8 cellular contexts compared by ENCODE assay signal in the genomic region with DNA sequence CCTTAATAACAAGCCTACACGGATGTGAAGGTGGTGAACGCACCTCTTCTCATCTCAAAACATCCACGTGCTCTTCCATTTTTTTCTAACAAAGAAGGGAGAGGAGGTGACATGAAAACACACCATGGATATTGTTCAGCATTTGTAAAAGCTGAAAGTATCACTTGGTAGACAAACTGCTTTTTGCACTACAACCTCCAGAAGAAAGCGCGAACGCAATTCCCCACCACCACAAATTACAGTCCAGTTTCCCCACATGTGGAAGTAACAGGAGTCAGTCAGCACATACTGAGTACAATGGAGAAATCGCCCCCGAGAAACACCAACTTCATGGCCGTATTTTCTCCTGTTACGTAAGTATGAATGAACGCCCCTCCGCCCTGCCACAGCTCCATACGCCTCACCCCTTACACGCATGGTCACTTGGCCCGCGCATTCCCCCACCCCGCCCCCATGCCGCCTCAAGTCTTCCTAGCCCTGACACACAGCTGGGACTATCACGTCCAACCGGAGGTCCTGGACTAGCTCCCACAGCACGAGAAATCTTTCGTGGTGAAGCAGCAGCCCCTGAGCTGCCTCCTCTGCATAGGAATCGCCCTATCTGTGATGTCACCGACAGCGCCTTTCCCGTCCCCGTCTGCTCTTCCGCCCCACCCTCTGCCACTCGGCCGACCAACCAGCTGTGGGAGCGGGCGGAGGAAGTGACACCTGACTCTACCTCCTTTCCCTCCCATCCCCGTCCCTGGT.
A peak's percentile ranks its signal among the peaks of the same experiment; 100 is the strongest.
DNase-seq lines count a peak whose midpoint lies in the region; ATAC-seq and TF ChIP-seq lines count a peak whose summit lies in the region.
"Not testable (repeated sequence)": the region's sequence is repeated elsewhere in the genome, so short reads cannot be mapped to it uniquely, and the experiment has no call there.

No MANE protein-coding gene starts in this region.

- not testable (repeated sequence) for H3K36me3 ChIP-seq in mesodermal cell (ENCODE audit: control insufficient read depth, insufficient read depth, low read length)

- H3K4me1 ChIP-seq in mesodermal cell (ENCODE audit: control insufficient read depth, insufficient read depth, low read length, poor library complexity, severe bottlenecking): not testable (repeated sequence)

- DNase-seq in EH (ENCODE audit: low read depth) (peak; percentile 60), HK-2 (ENCODE audit: unreplicated experiment) (peak; percentile 37), T follicular helper cell (ENCODE audit: low read depth) (peak; percentile 56), fibroblast of pulmonary artery (ENCODE audit: low read depth) (peak; percentile 68)
- DNase-seq in activated naive CD4-positive, alpha-beta T cell treated with anti-CD3 and anti-CD28 coated beads, Interleukin-2, amount 50 U/mL, for 16 hours: peak; percentile 58
- peak; percentile 28 to 42 (median 42) for DNase-seq in stimulated activated CD4-positive, alpha-beta T cell treated with anti-CD3 and anti-CD28 coated beads, TNF-alpha, amount 100 ng/mL, for 4 hours (ENCODE audit: low read depth in 3 of 3)

- H3K4me3 ChIP-seq in fibroblast of pulmonary artery (replicated peaks; ENCODE audit: low read depth, low read length): peak overlapping the region; percentile 45
- peak overlapping the region; percentile 11 for H3K4me3 ChIP-seq in mesodermal cell (ENCODE audit: extremely low read depth, insufficient read depth, low read length, poor library complexity, severe bottlenecking)

- WGBS in mesodermal cell (ENCODE audit: insufficient coverage in 2 of 2), 2 experiments: 2 to 9% methylated on average over 7 to 10 of the region's 33 CpGs

- not testable (repeated sequence) for H3K9me3 ChIP-seq in mesodermal cell (ENCODE audit: control insufficient read depth, low read length)

- peak; percentile 87 for ATAC-seq in GM21619 (IDR thresholded peaks at IDR 0.05; ENCODE audit: unreplicated experiment)

- H3K27ac ChIP-seq in mesodermal cell (ENCODE audit: low read depth, low read length, severe bottlenecking): peak overlapping the region; percentile 99

- not testable (repeated sequence) for TF ChIP-seq CTCF in fibroblast of pulmonary artery (IDR thresholded peaks at IDR 0.05; ENCODE audit: low read length, missing control alignments)

Comparison
In these comparisons a context has a peak if more than half of its experiments do, and no peak if none do; other contexts are left out.
1. Peak in every context shown above with its lines: DNase-seq, ATAC-seq, H3K4me3 ChIP-seq and H3K27ac ChIP-seq.